1 cellular context compared by ENCODE assay signal in genomic region chrX:129759576-129760061, GRCh38.
TF ChIP-seq lines count a peak whose summit lies in the region.

No MANE protein-coding gene starts in this region.

TF ChIP-seq in HepG2, 621 proteins besides CTCF, POLR2A, EP300 and RAD21 (continued from another document):
- TF ChIP-seq ZNF687 (CRISPR knock-in tag; IDR thresholded peaks at IDR 0.05) (peak; percentile 29; the same call in 1 of the 2 replicates), MAFK (conservative IDR thresholded peaks at IDR 0.05 in 1 of 2, IDR thresholded peaks at IDR 0.05 in 1 of 2; ENCODE audit: low read length in 2 of 2) (peak; percentile 91 to 92), NFE2L2 (IDR thresholded peaks at IDR 0.05; ENCODE audit: low read length) (no peak), MAFF (IDR thresholded peaks at IDR 0.05; ENCODE audit: low read depth, low read length) (peak; percentile 88), SMAD9 (CRISPR knock-in tag; IDR thresholded peaks at IDR 0.05) (no peak), ZNF207 (IDR thresholded peaks at IDR 0.05; ENCODE audit: borderline replicate concordance) (no peak), NKX3-1 (CRISPR knock-in tag; IDR thresholded peaks at IDR 0.05) (no peak), BRF2 (CRISPR knock-in tag; IDR thresholded peaks at IDR 0.05) (no peak), SMC3 (IDR thresholded peaks at IDR 0.05; ENCODE audit: low read length) (peak; percentile 51), PRPF4 (IDR thresholded peaks at IDR 0.05; ENCODE audit: low read depth, low read length, poor library complexity, severe bottlenecking) (no peak), ZNF180 (CRISPR knock-in tag; IDR thresholded peaks at IDR 0.05; ENCODE audit: borderline replicate concordance, low read depth) (no peak)
- TF ChIP-seq, protein P1, sequence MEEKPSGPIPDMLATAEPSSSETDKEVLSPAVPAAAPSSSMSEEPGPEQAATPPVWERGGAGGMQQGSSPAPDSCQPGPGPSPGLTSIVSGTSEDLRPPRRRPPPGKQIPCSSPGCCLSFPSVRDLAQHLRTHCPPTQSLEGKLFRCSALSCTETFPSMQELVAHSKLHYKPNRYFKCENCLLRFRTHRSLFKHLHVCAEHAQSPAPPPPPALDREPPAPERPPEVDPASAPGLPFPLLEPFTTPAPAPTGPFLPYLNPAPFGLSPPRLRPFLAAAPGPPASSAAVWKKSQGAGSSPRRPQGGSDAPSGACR (CRISPR knock-in tag; IDR thresholded peaks at IDR 0.05), result no peak
- TF ChIP-seq, protein P2, sequence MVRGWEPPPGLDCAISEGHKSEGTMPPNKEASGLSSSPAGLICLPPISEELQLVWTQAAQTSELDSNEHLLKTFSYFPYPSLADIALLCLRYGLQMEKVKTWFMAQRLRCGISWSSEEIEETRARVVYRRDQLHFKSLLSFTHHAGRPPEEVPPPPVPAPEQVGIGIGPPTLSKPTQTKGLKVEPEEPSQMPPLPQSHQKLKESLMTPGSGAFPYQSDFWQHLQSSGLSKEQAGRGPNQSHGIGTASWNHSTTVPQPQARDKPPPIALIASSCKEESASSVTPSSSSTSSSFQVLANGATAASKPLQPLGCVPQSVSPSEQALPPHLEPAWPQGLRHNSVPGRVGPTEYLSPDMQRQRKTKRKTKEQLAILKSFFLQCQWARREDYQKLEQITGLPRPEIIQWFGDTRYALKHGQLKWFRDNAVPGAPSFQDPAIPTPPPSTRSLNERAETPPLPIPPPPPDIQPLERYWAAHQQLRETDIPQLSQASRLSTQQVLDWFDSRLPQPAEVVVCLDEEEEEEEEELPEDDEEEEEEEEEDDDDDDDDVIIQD (CRISPR knock-in tag; IDR thresholded peaks at IDR 0.05; ENCODE audit: low read depth), result no peak
- TF ChIP-seq, protein P3, sequence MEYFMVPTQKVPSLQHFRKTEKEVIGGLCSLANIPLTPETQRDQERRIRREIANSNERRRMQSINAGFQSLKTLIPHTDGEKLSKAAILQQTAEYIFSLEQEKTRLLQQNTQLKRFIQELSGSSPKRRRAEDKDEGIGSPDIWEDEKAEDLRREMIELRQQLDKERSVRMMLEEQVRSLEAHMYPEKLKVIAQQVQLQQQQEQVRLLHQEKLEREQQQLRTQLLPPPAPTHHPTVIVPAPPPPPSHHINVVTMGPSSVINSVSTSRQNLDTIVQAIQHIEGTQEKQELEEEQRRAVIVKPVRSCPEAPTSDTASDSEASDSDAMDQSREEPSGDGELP (IDR thresholded peaks at IDR 0.05; ENCODE audit: borderline replicate concordance, low read depth), result no peak
- TF ChIP-seq, protein P4, sequence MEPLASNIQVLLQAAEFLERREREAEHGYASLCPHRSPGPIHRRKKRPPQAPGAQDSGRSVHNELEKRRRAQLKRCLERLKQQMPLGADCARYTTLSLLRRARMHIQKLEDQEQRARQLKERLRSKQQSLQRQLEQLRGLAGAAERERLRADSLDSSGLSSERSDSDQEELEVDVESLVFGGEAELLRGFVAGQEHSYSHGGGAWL (CRISPR knock-in tag; IDR thresholded peaks at IDR 0.05), result no peak
- TF ChIP-seq, protein P5, sequence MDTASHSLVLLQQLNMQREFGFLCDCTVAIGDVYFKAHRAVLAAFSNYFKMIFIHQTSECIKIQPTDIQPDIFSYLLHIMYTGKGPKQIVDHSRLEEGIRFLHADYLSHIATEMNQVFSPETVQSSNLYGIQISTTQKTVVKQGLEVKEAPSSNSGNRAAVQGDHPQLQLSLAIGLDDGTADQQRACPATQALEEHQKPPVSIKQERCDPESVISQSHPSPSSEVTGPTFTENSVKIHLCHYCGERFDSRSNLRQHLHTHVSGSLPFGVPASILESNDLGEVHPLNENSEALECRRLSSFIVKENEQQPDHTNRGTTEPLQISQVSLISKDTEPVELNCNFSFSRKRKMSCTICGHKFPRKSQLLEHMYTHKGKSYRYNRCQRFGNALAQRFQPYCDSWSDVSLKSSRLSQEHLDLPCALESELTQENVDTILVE (CRISPR knock-in tag; IDR thresholded peaks at IDR 0.05), result no peak
- TF ChIP-seq, protein P6, sequence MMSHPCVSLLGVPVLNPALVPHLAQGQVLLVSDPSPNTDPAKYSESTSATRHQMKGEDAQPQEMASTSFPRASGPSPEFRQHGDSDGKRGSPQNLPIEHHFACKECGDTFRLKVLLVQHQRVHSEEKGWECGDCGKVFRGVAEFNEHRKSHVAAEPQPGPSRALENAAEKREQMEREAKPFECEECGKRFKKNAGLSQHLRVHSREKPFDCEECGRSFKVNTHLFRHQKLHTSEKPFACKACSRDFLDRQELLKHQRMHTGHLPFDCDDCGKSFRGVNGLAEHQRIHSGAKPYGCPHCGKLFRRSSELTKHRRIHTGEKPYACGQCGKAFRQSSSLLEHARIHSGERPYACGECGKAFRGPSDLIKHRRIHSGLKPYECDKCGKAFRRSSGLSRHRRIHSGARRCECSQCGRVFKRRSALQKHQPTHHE (CRISPR knock-in tag; IDR thresholded peaks at IDR 0.05; ENCODE audit: borderline replicate concordance), result no peak
- TF ChIP-seq, protein P7, sequence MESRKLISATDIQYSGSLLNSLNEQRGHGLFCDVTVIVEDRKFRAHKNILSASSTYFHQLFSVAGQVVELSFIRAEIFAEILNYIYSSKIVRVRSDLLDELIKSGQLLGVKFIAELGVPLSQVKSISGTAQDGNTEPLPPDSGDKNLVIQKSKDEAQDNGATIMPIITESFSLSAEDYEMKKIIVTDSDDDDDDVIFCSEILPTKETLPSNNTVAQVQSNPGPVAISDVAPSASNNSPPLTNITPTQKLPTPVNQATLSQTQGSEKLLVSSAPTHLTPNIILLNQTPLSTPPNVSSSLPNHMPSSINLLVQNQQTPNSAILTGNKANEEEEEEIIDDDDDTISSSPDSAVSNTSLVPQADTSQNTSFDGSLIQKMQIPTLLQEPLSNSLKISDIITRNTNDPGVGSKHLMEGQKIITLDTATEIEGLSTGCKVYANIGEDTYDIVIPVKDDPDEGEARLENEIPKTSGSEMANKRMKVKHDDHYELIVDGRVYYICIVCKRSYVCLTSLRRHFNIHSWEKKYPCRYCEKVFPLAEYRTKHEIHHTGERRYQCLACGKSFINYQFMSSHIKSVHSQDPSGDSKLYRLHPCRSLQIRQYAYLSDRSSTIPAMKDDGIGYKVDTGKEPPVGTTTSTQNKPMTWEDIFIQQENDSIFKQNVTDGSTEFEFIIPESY (CRISPR knock-in tag; IDR thresholded peaks at IDR 0.05), result peak; percentile 96
- TF ChIP-seq, protein P8, sequence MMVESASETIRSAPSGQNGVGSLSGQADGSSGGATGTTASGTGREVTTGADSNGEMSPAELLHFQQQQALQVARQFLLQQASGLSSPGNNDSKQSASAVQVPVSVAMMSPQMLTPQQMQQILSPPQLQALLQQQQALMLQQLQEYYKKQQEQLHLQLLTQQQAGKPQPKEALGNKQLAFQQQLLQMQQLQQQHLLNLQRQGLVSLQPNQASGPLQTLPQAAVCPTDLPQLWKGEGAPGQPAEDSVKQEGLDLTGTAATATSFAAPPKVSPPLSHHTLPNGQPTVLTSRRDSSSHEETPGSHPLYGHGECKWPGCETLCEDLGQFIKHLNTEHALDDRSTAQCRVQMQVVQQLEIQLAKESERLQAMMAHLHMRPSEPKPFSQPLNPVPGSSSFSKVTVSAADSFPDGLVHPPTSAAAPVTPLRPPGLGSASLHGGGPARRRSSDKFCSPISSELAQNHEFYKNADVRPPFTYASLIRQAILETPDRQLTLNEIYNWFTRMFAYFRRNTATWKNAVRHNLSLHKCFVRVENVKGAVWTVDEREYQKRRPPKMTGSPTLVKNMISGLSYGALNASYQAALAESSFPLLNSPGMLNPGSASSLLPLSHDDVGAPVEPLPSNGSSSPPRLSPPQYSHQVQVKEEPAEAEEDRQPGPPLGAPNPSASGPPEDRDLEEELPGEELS (CRISPR knock-in tag; IDR thresholded peaks at IDR 0.05), result no peak
